Comparison of ENCODE assay signal across 1 cellular context in the genomic region with DNA sequence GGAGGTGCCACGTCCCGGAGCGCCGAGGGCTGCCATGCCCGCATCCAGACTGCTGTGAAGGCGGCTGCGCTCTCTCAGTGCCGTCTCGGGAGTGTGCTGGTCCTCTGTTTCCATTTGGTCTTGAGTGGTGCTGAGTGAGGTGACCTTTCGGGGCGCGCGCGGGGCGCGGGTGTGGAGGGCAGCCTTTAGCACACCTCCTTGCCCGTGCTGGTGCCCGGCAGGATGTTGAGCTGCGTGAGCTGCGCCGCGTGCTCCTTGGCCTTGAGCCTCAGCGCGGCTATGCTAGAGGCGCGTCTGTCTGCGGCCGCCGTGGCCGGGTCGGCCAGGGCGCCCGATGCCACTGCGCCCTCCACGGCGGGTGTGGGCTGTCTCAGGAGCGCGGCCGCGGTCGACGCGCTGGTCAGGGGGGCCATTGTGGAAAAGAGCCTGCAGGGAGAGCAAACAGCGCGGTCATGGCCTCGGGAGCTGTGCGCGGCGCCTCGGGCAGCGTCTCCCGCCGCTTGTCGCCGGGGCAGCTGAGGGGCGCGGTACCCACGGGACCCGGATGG.
TF ChIP-seq lines count a peak whose summit lies in the region.

No MANE protein-coding gene starts in this region.

TF ChIP-seq in endothelial cell of umbilical vein, 7 proteins besides CTCF, POLR2A, EP300 and RAD21 (continued from another document):
- TF ChIP-seq, protein P1, sequence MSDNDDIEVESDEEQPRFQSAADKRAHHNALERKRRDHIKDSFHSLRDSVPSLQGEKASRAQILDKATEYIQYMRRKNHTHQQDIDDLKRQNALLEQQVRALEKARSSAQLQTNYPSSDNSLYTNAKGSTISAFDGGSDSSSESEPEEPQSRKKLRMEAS (IDR thresholded peaks at IDR 0.05; ENCODE audit: insufficient read depth, insufficient read length), result no peak
